Comparison of ENCODE assay signal across 25 cellular contexts in the genomic region with DNA sequence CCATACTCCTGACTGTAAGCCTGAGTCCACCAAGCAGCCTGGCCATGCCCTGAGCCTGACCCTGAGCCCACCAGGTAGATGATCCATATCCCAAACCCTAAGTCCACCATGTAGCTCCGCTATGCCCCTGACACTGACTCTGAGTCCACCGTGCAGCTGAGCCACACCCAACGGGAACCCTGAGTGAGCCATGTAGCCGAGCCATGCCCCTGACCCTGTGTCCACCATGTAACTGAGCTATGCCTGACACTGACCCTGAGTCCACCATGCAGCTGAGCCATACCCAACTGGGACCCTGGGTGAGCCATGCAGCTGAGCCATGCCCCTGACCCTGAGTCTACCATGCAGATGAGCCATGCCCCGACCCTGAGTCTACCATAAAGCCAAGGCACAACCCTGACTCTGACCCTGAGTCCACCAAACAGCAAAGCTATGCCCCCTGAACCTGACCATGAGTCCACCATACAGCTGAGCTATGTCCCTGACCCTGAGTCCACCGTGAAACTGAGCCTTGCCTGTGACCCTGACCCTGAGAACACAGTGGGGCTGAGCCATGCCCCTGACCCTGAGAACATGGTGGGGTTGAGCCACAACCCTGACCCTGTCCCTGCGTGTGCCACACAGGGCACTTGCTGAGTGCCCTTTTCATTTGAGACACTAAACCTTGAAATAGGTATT.
"Had no signal": no experiment of that assay in that cellular context is flagged by ENCODE, and none has a peak within 500 bp of the region (broad histone marks: within the 10 kb centered on the region; RNA-seq: fewer than 3 reads in every experiment).

No MANE protein-coding gene starts in this region.

- H3K9me3 ChIP-seq: body of pancreas, esophagus muscularis mucosa, SK-N-SH, spleen, testis, upper lobe of left lung had no signal

- ATAC-seq: activated CD8-positive, alpha-beta T cell treated with anti-CD3 and anti-CD28 coated beads for 36 hours; body of pancreas; left ventricle myocardium superior had no signal

- H3K4me2 ChIP-seq: hepatocyte, SK-N-SH had no signal

- H2AFZ ChIP-seq: hepatocyte had no signal

- H3K27ac Mint-ChIP-seq: activated CD4-positive, alpha-beta T cell treated with anti-CD3 and anti-CD28 coated beads, Interleukin-2, amount 10 ng/mL, durations not matched to agents 7 days and 5 days; activated CD8-positive, alpha-beta T cell treated with anti-CD3 and anti-CD28 coated beads for 36 hours; activated naive CD4-positive, alpha-beta T cell treated with anti-CD3 and anti-CD28 coated beads, Interleukin-2, amount 50 U/mL, for 24 hours; immature natural killer cell; nephron progenitor cell had no signal

- H3K4me3 Mint-ChIP-seq: activated CD4-positive, alpha-beta T cell treated with anti-CD3 and anti-CD28 coated beads, Interleukin-2, amount 10 ng/mL, durations not matched to agents 7 days and 5 days; activated CD8-positive, alpha-beta T cell treated with anti-CD3 and anti-CD28 coated beads for 36 hours; activated naive CD4-positive, alpha-beta T cell treated with anti-CD3 and anti-CD28 coated beads, Interleukin-2, amount 50 U/mL, for 24 hours; immature natural killer cell; nephron progenitor cell had no signal

- H3K4me1 ChIP-seq: body of pancreas, testis, upper lobe of left lung had no signal

- H3K27me3 ChIP-seq: body of pancreas, esophagus muscularis mucosa, hepatocyte, spleen, testis, upper lobe of left lung had no signal

- H3K9me3 Mint-ChIP-seq: activated naive CD4-positive, alpha-beta T cell treated with anti-CD3 and anti-CD28 coated beads, Interleukin-2, amount 50 U/mL, for 24 hours; immature natural killer cell had no signal

- H3K4me1 Mint-ChIP-seq: activated CD4-positive, alpha-beta T cell treated with anti-CD3 and anti-CD28 coated beads, Interleukin-2, amount 10 ng/mL, durations not matched to agents 7 days and 5 days; activated naive CD4-positive, alpha-beta T cell treated with anti-CD3 and anti-CD28 coated beads, Interleukin-2, amount 50 U/mL, for 24 hours; immature natural killer cell had no signal

- H3K9ac ChIP-seq: SK-N-SH had no signal

- H3K27ac ChIP-seq: body of pancreas, esophagus muscularis mucosa, testis, upper lobe of left lung had no signal

- H3K4me3 ChIP-seq: body of pancreas, esophagus muscularis mucosa, hepatocyte, spleen, testis, upper lobe of left lung had no signal

- FAIRE-seq: endothelial cell of umbilical vein, frontal cortex had no signal

- DNase-seq: activated CD4-positive, alpha-beta T cell treated with anti-CD3 and anti-CD28 coated beads, Interleukin-2, amount 10 ng/mL, durations not matched to agents 7 days and 5 days; activated CD4-positive, CD25-positive, alpha-beta regulatory T cell treated with anti-CD3 and anti-CD28 coated beads, Interleukin-2, amount 50 U/mL, for 72 hours; activated CD8-positive, alpha-beta T cell treated with anti-CD3 and anti-CD28 coated beads for 36 hours; activated gamma-delta T cell treated with Interleukin-2 at 50 U/mL for 16 hours; activated T-cell treated with anti-CD3 and anti-CD28 coated beads, Interleukin-2, amount 50 U/mL, for 1 hour; anterior cingulate cortex; body of pancreas; effector memory CD4-positive, alpha-beta T cell; glutamatergic neuron; immature natural killer cell; kidney glomerular epithelial cell; left ventricle myocardium superior; mammary epithelial cell; nephron progenitor cell; nucleus accumbens; SK-N-SH; spleen; stimulated activated CD4-positive, alpha-beta T cell treated with anti-CD3 and anti-CD28 coated beads, Interleukin-4, amount 100 ng/mL, for 24 hours; testis; upper lobe of left lung had no signal

- H3K36me3 Mint-ChIP-seq: activated naive CD4-positive, alpha-beta T cell treated with anti-CD3 and anti-CD28 coated beads, Interleukin-2, amount 50 U/mL, for 24 hours; immature natural killer cell had no signal

- H3K27me3 Mint-ChIP-seq: activated CD4-positive, alpha-beta T cell treated with anti-CD3 and anti-CD28 coated beads, Interleukin-2, amount 10 ng/mL, durations not matched to agents 7 days and 5 days; activated naive CD4-positive, alpha-beta T cell treated with anti-CD3 and anti-CD28 coated beads, Interleukin-2, amount 50 U/mL, for 24 hours had no signal
